ENCODE assay signal across 1 cellular context in the genomic region with DNA sequence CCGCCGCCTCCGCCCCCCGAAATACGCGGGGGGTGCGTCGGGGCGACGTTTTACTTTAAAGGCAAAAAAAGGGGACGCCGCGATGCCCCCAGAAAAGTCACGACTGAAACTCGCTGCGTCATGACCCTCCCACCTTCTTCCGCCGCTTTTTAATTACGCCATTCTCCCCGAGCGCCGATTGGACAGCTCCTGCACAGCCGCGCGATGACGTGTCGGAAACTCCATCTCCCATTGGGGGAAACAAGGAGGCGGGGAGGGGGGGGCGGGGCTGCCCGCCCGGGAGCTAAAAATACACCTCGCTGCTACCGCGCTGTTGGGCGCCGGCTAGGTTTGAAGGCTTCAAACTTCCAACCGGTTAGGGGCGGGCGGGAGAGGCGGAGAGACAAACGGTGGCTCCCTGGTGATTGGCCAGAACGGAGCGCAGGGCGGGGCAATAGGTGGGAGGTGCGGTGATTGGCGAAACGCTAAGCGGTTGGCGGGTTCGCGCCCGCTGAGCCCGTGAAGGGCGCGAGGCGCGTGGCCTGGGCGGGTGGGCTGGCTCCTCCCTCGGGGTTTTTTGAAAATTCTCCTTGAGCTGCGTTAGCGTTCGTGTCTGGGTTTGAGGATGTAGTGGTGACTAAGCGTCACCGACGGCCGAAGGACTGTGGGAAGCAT.
TF ChIP-seq lines count a peak whose summit lies in the region.

A gene with protein sequence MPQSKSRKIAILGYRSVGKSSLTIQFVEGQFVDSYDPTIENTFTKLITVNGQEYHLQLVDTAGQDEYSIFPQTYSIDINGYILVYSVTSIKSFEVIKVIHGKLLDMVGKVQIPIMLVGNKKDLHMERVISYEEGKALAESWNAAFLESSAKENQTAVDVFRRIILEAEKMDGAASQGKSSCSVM (minus strand): TSS at position 131 of the 654 bp plus-strand sequence. CDS start 384 bp downstream, outside the sequence.

TF ChIP-seq in HepG2, 621 proteins besides CTCF, POLR2A, EP300 and RAD21 (continued from another document and continues in another):
- TF ChIP-seq, protein P1, sequence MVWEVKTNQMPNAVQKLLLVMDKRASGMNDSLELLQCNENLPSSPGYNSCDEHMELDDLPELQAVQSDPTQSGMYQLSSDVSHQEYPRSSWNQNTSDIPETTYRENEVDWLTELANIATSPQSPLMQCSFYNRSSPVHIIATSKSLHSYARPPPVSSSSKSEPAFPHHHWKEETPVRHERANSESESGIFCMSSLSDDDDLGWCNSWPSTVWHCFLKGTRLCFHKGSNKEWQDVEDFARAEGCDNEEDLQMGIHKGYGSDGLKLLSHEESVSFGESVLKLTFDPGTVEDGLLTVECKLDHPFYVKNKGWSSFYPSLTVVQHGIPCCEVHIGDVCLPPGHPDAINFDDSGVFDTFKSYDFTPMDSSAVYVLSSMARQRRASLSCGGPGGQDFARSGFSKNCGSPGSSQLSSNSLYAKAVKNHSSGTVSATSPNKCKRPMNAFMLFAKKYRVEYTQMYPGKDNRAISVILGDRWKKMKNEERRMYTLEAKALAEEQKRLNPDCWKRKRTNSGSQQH (CRISPR knock-in tag; IDR thresholded peaks at IDR 0.05; ENCODE audit: low read depth) = no peak
- TF ChIP-seq CENPT (CRISPR knock-in tag; IDR thresholded peaks at IDR 0.05; ENCODE audit: low read depth) (no peak), SALL1 (CRISPR knock-in tag; IDR thresholded peaks at IDR 0.05) (peak; percentile 29; the same call in 1 of the 2 replicates), ZNF562 (CRISPR knock-in tag; IDR thresholded peaks at IDR 0.05; ENCODE audit: borderline replicate concordance) (no peak), MAFF (IDR thresholded peaks at IDR 0.05; ENCODE audit: low read depth, low read length) (no peak), PAX8 (CRISPR knock-in tag; IDR thresholded peaks at IDR 0.05; ENCODE audit: borderline replicate concordance) (no peak), MXD4 (CRISPR knock-in tag; IDR thresholded peaks at IDR 0.05) (no peak), MAFK (conservative IDR thresholded peaks at IDR 0.05 in 1 of 2, IDR thresholded peaks at IDR 0.05 in 1 of 2; ENCODE audit: low read length in 2 of 2) (no peak), ZFP1 (CRISPR knock-in tag; IDR thresholded peaks at IDR 0.05) (no peak), NR2F6 (IDR thresholded peaks at IDR 0.05) (no peak), NR2F6 (CRISPR knock-in tag; IDR thresholded peaks at IDR 0.05) (no peak), KMT2B (CRISPR knock-in tag; IDR thresholded peaks at IDR 0.05) (peak; percentile 52; the same call in 1 of the 2 replicates), ZNF660 (CRISPR knock-in tag; IDR thresholded peaks at IDR 0.05; ENCODE audit: borderline replicate concordance, low read depth) (no peak), ZNF746 (CRISPR knock-in tag; IDR thresholded peaks at IDR 0.05) (no peak), TCF7 (IDR thresholded peaks at IDR 0.05; ENCODE audit: low read depth) (no peak), ZNF225 (CRISPR knock-in tag; IDR thresholded peaks at IDR 0.05) (no peak), RBFOX2 (IDR thresholded peaks at IDR 0.05; ENCODE audit: low read depth, low read length) (peak; percentile 66), CEBPB (IDR thresholded peaks at IDR 0.05; ENCODE audit: borderline replicate concordance, low read depth, low read length) (peak; percentile 49; the same call in 1 of the 2 replicates), ZNF274 (CRISPR knock-in tag; IDR thresholded peaks at IDR 0.05) (0 out of 2 replicates have a peak, but pooled peaks have one; percentile 31), ZNF317 (CRISPR knock-in tag; IDR thresholded peaks at IDR 0.05) (no peak), FOXK2 (IDR thresholded peaks at IDR 0.05) (no peak), NONO (IDR thresholded peaks at IDR 0.05) (no peak), NONO (CRISPR knock-in tag; conservative IDR thresholded peaks at IDR 0.05) (no peak), RARG (CRISPR knock-in tag; IDR thresholded peaks at IDR 0.05; ENCODE audit: low read depth) (no peak), NFYB (CRISPR knock-in tag; IDR thresholded peaks at IDR 0.05) (peak; percentile 82), ZNF879 (CRISPR knock-in tag; IDR thresholded peaks at IDR 0.05) (no peak), GLI4 (CRISPR knock-in tag; IDR thresholded peaks at IDR 0.05; ENCODE audit: borderline replicate concordance) (no peak), SOX6 (IDR thresholded peaks at IDR 0.05) (no peak), SOX6 (CRISPR knock-in tag; IDR thresholded peaks at IDR 0.05) (no peak), ZMYM2 (CRISPR knock-in tag; IDR thresholded peaks at IDR 0.05) (no peak), ZNF543 (CRISPR knock-in tag; IDR thresholded peaks at IDR 0.05) (no peak), TRIM24 (CRISPR knock-in tag; IDR thresholded peaks at IDR 0.05) (no peak), HDAC1 (CRISPR knock-in tag; IDR thresholded peaks at IDR 0.05) (peak; percentile 43; the same call in 1 of the 2 replicates), ZNF563 (CRISPR knock-in tag; IDR thresholded peaks at IDR 0.05) (no peak), CBX2 (IDR thresholded peaks at IDR 0.05; ENCODE audit: low read depth, low read length) (no peak), CBX2 (CRISPR knock-in tag; IDR thresholded peaks at IDR 0.05; ENCODE audit: low read depth) (no peak)
- TF ChIP-seq, protein P2, sequence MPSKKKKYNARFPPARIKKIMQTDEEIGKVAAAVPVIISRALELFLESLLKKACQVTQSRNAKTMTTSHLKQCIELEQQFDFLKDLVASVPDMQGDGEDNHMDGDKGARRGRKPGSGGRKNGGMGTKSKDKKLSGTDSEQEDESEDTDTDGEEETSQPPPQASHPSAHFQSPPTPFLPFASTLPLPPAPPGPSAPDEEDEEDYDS (CRISPR knock-in tag; IDR thresholded peaks at IDR 0.05) = no peak
- TF ChIP-seq, protein P3, sequence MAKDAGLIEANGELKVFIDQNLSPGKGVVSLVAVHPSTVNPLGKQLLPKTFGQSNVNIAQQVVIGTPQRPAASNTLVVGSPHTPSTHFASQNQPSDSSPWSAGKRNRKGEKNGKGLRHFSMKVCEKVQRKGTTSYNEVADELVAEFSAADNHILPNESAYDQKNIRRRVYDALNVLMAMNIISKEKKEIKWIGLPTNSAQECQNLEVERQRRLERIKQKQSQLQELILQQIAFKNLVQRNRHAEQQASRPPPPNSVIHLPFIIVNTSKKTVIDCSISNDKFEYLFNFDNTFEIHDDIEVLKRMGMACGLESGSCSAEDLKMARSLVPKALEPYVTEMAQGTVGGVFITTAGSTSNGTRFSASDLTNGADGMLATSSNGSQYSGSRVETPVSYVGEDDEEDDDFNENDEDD (CRISPR knock-in tag; IDR thresholded peaks at IDR 0.05; ENCODE audit: borderline replicate concordance) = peak; percentile 76; the same call in 1 of the 2 replicates
- TF ChIP-seq, protein P4, sequence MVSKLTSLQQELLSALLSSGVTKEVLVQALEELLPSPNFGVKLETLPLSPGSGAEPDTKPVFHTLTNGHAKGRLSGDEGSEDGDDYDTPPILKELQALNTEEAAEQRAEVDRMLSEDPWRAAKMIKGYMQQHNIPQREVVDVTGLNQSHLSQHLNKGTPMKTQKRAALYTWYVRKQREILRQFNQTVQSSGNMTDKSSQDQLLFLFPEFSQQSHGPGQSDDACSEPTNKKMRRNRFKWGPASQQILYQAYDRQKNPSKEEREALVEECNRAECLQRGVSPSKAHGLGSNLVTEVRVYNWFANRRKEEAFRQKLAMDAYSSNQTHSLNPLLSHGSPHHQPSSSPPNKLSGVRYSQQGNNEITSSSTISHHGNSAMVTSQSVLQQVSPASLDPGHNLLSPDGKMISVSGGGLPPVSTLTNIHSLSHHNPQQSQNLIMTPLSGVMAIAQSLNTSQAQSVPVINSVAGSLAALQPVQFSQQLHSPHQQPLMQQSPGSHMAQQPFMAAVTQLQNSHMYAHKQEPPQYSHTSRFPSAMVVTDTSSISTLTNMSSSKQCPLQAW (CRISPR knock-in tag; IDR thresholded peaks at IDR 0.05) = no peak
- TF ChIP-seq, protein P5, sequence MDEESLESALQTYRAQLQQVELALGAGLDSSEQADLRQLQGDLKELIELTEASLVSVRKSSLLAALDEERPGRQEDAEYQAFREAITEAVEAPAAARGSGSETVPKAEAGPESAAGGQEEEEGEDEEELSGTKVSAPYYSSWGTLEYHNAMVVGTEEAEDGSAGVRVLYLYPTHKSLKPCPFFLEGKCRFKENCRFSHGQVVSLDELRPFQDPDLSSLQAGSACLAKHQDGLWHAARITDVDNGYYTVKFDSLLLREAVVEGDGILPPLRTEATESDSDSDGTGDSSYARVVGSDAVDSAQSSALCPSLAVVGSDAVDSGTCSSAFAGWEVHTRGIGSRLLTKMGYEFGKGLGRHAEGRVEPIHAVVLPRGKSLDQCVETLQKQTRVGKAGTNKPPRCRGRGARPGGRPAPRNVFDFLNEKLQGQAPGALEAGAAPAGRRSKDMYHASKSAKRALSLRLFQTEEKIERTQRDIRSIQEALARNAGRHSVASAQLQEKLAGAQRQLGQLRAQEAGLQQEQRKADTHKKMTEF (CRISPR knock-in tag; IDR thresholded peaks at IDR 0.05) = peak; percentile 28; the same call in 1 of the 2 replicates
- TF ChIP-seq, protein P6, sequence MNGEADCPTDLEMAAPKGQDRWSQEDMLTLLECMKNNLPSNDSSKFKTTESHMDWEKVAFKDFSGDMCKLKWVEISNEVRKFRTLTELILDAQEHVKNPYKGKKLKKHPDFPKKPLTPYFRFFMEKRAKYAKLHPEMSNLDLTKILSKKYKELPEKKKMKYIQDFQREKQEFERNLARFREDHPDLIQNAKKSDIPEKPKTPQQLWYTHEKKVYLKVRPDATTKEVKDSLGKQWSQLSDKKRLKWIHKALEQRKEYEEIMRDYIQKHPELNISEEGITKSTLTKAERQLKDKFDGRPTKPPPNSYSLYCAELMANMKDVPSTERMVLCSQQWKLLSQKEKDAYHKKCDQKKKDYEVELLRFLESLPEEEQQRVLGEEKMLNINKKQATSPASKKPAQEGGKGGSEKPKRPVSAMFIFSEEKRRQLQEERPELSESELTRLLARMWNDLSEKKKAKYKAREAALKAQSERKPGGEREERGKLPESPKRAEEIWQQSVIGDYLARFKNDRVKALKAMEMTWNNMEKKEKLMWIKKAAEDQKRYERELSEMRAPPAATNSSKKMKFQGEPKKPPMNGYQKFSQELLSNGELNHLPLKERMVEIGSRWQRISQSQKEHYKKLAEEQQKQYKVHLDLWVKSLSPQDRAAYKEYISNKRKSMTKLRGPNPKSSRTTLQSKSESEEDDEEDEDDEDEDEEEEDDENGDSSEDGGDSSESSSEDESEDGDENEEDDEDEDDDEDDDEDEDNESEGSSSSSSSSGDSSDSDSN (CRISPR knock-in tag; IDR thresholded peaks at IDR 0.05) = peak; percentile 51; the same call in 1 of the 2 replicates
- TF ChIP-seq, protein P7, sequence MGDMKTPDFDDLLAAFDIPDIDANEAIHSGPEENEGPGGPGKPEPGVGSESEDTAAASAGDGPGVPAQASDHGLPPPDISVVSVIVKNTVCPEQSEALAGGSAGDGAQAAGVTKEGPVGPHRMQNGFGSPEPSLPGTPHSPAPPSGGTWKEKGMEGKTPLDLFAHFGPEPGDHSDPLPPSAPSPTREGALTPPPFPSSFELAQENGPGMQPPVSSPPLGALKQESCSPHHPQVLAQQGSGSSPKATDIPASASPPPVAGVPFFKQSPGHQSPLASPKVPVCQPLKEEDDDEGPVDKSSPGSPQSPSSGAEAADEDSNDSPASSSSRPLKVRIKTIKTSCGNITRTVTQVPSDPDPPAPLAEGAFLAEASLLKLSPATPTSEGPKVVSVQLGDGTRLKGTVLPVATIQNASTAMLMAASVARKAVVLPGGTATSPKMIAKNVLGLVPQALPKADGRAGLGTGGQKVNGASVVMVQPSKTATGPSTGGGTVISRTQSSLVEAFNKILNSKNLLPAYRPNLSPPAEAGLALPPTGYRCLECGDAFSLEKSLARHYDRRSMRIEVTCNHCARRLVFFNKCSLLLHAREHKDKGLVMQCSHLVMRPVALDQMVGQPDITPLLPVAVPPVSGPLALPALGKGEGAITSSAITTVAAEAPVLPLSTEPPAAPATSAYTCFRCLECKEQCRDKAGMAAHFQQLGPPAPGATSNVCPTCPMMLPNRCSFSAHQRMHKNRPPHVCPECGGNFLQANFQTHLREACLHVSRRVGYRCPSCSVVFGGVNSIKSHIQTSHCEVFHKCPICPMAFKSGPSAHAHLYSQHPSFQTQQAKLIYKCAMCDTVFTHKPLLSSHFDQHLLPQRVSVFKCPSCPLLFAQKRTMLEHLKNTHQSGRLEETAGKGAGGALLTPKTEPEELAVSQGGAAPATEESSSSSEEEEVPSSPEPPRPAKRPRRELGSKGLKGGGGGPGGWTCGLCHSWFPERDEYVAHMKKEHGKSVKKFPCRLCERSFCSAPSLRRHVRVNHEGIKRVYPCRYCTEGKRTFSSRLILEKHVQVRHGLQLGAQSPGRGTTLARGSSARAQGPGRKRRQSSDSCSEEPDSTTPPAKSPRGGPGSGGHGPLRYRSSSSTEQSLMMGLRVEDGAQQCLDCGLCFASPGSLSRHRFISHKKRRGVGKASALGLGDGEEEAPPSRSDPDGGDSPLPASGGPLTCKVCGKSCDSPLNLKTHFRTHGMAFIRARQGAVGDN (CRISPR knock-in tag; IDR thresholded peaks at IDR 0.05) = peak; percentile 78; the same call in 1 of the 2 replicates
- TF ChIP-seq, protein P8, sequence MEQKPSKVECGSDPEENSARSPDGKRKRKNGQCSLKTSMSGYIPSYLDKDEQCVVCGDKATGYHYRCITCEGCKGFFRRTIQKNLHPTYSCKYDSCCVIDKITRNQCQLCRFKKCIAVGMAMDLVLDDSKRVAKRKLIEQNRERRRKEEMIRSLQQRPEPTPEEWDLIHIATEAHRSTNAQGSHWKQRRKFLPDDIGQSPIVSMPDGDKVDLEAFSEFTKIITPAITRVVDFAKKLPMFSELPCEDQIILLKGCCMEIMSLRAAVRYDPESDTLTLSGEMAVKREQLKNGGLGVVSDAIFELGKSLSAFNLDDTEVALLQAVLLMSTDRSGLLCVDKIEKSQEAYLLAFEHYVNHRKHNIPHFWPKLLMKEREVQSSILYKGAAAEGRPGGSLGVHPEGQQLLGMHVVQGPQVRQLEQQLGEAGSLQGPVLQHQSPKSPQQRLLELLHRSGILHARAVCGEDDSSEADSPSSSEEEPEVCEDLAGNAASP (CRISPR knock-in tag; IDR thresholded peaks at IDR 0.05; ENCODE audit: borderline replicate concordance) = no peak
- TF ChIP-seq, protein P9, sequence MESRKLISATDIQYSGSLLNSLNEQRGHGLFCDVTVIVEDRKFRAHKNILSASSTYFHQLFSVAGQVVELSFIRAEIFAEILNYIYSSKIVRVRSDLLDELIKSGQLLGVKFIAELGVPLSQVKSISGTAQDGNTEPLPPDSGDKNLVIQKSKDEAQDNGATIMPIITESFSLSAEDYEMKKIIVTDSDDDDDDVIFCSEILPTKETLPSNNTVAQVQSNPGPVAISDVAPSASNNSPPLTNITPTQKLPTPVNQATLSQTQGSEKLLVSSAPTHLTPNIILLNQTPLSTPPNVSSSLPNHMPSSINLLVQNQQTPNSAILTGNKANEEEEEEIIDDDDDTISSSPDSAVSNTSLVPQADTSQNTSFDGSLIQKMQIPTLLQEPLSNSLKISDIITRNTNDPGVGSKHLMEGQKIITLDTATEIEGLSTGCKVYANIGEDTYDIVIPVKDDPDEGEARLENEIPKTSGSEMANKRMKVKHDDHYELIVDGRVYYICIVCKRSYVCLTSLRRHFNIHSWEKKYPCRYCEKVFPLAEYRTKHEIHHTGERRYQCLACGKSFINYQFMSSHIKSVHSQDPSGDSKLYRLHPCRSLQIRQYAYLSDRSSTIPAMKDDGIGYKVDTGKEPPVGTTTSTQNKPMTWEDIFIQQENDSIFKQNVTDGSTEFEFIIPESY (CRISPR knock-in tag; IDR thresholded peaks at IDR 0.05) = peak; percentile 99
- TF ChIP-seq, protein P10, sequence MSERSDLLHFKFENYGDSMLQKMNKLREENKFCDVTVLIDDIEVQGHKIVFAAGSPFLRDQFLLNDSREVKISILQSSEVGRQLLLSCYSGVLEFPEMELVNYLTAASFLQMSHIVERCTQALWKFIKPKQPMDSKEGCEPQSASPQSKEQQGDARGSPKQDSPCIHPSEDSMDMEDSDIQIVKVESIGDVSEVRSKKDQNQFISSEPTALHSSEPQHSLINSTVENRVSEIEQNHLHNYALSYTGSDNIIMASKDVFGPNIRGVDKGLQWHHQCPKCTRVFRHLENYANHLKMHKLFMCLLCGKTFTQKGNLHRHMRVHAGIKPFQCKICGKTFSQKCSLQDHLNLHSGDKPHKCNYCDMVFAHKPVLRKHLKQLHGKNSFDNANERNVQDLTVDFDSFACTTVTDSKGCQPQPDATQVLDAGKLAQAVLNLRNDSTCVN (CRISPR knock-in tag; IDR thresholded peaks at IDR 0.05; ENCODE audit: borderline replicate concordance) = no peak
